ENCODE assay signal across 18 cellular contexts in genomic region chr20:31549513-31549880, GRCh38. TPM values are rescaled to one million over a fixed set of nuclear protein-coding genes. Genes with fewer than 3 reads are reported as not detected.
DNase-seq lines count a peak whose midpoint lies in the region; ATAC-seq and TF ChIP-seq lines count a peak whose summit lies in the region.
"Had no signal": no experiment of that assay in that cellular context is flagged by ENCODE, and none has a peak within 500 bp of the region (broad histone marks: within the 10 kb centered on the region; RNA-seq: fewer than 3 reads in every experiment).

No MANE protein-coding gene starts in this region.

- H3K36me3 Mint-ChIP-seq in CD8-positive, alpha-beta T cell, result peaks cover 72% of the 10 kb centered on the region
- H3K36me3 Mint-ChIP-seq in activated naive CD8-positive, alpha-beta T cell, result peaks cover 2% of the 10 kb centered on the region

- CTCF ChIA-PET in CD8-positive, alpha-beta T cell (lab: Charles Lee), result interaction anchor here (4.0 to 9.5 kb wide), 2 partner anchors 11 to 63 kb away, joined by 34 to 60 read pairs; no protein-coding TSS in a partner anchor

- no peak for DNase-seq in CD8-positive, alpha-beta T cell
- DNase-seq in hepatocyte (ENCODE audit: low spot score) (peak; percentile 8), GM19240 (ENCODE audit: insufficient read length, low spot score) (no peak), sigmoid colon (no peak), NCI-H2196 treated with DMSO at 0.1 percent for 48 hours (lab: John Stamatoyannopoulos, UW; ENCODE audit: unreplicated experiment) (no peak)
- no peak for DNase-seq in effector memory CD4-positive, alpha-beta T cell
- DNase-seq: activated CD4-positive, alpha-beta T cell treated with anti-CD3 and anti-CD28 coated beads, Interleukin-2, amount 10 ng/mL, durations not matched to agents 7 days and 5 days; aorta; H7; KG1; left ventricle myocardium superior; NCI-H1092 treated with DMSO at 0.1 percent for 48 hours; NCI-H82; SK-N-SH; stimulated activated CD4-positive, alpha-beta T cell treated with anti-CD3 and anti-CD28 coated beads, Interleukin-2, amount 100 ng/mL, for 48 hours had no signal

- peaks cover 22% of the 10 kb centered on the region for H3K4me1 Mint-ChIP-seq in CD8-positive, alpha-beta T cell (ENCODE audit: low read depth)
- H3K4me1 Mint-ChIP-seq in activated naive CD8-positive, alpha-beta T cell (ENCODE audit: low read depth), result peaks cover 14% of the 10 kb centered on the region

- H3K4me1 ChIP-seq in BLaER1 (peaks cover 7% of the 10 kb centered on the region), hepatocyte (ENCODE audit: insufficient read depth) (peaks cover 17% of the 10 kb centered on the region), sigmoid colon (peaks cover 0 to 20% (median 13%) of the 10 kb centered on the region in 4 donors)
- H3K4me1 ChIP-seq in CD8-positive, alpha-beta T cell (ENCODE audit: insufficient read depth, low read length), result peaks cover 11% of the 10 kb centered on the region
- no peaks in the 10 kb centered on the region for H3K4me1 ChIP-seq in effector memory CD4-positive, alpha-beta T cell (ENCODE audit: control insufficient read depth, insufficient read depth, low read length, poor library complexity, severe bottlenecking)

- H3K9ac ChIP-seq in BLaER1, result no peak overlapping the region
- H3K9ac ChIP-seq: SK-N-SH had no signal

- no peak for TF ChIP-seq POLR2A in sigmoid colon (IDR thresholded peaks at IDR 0.05)

- H3K4me3 Mint-ChIP-seq in CD8-positive, alpha-beta T cell, result no peak overlapping the region
- peak overlapping the region; percentile 96 for H3K4me3 Mint-ChIP-seq in activated naive CD8-positive, alpha-beta T cell

- 0 out of 2 replicates have a peak overlapping the region, but pooled peaks have one; percentile 18 for H3K27ac ChIP-seq in BLaER1
- no peak overlapping the region for H3K27ac ChIP-seq in CD8-positive, alpha-beta T cell (ENCODE audit: low read depth, low read length)
- no peak overlapping the region for H3K27ac ChIP-seq in hepatocyte
- H3K27ac ChIP-seq in sigmoid colon, result no peak overlapping the region
- no peak overlapping the region for H3K27ac ChIP-seq in effector memory CD4-positive, alpha-beta T cell (ENCODE audit: insufficient read depth, low read length, poor library complexity, severe bottlenecking)

- POLR2A ChIA-PET in CD8-positive, alpha-beta T cell (lab: Charles Lee), result interaction anchor here (1.0 kb wide), 1 partner anchor 24 kb away, joined by 3 read pairs; no protein-coding TSS in a partner anchor

- WGBS in hepatocyte (ENCODE audit: low lambda C conversion rate, missing lambda C conversion rate), result 95% methylated on average over 5 of the region's 5 CpGs
- 87 to 94% methylated on average over 5 of the region's 5 CpGs for WGBS in sigmoid colon, 2 donors

- H3K4me2 ChIP-seq in BLaER1, result no peak overlapping the region
- H3K4me2 ChIP-seq in hepatocyte, result no peak overlapping the region

- no peaks in the 10 kb centered on the region for H4K20me1 ChIP-seq in BLaER1
- no peaks in the 10 kb centered on the region for H4K20me1 ChIP-seq in hepatocyte (ENCODE audit: insufficient read depth, poor library complexity, severe bottlenecking)

- H3K27me3 Mint-ChIP-seq in CD8-positive, alpha-beta T cell (ENCODE audit: low read depth), result no peaks in the 10 kb centered on the region
- H3K27me3 Mint-ChIP-seq in activated naive CD8-positive, alpha-beta T cell, result no peaks in the 10 kb centered on the region
- H3K27me3 Mint-ChIP-seq: activated CD4-positive, alpha-beta T cell treated with anti-CD3 and anti-CD28 coated beads, Interleukin-2, amount 10 ng/mL, durations not matched to agents 7 days and 5 days had no signal

- H3K9me3 Mint-ChIP-seq in CD8-positive, alpha-beta T cell, result no peaks in the 10 kb centered on the region
- H3K9me3 Mint-ChIP-seq in activated naive CD8-positive, alpha-beta T cell (ENCODE audit: low read depth), result no peaks in the 10 kb centered on the region
- H3K9me3 Mint-ChIP-seq: activated CD4-positive, alpha-beta T cell treated with anti-CD3 and anti-CD28 coated beads, Interleukin-2, amount 10 ng/mL, durations not matched to agents 7 days and 5 days had no signal

- intact Hi-C loops in CD8-positive, alpha-beta T cell (cut with DNase I, micrococcal nuclease), result no loop called here
- intact Hi-C loops in sigmoid colon (cut with DNase I), result no loop called here

- H3K9me3 ChIP-seq in BLaER1 (no peaks in the 10 kb centered on the region), hepatocyte (ENCODE audit: low read depth) (no peaks in the 10 kb centered on the region), sigmoid colon (no peaks in the 10 kb centered on the region)
- no peaks in the 10 kb centered on the region for H3K9me3 ChIP-seq in CD8-positive, alpha-beta T cell (ENCODE audit: low read length)
- no peaks in the 10 kb centered on the region for H3K9me3 ChIP-seq in effector memory CD4-positive, alpha-beta T cell (ENCODE audit: control insufficient read depth, low read length)
- H3K9me3 ChIP-seq: SK-N-SH had no signal

- no peaks in the 10 kb centered on the region for H3K27me3 ChIP-seq in BLaER1
- no peaks in the 10 kb centered on the region for H3K27me3 ChIP-seq in CD8-positive, alpha-beta T cell (ENCODE audit: insufficient read depth, low read length)
- H3K27me3 ChIP-seq in hepatocyte, result no peaks in the 10 kb centered on the region
- no peaks in the 10 kb centered on the region for H3K27me3 ChIP-seq in sigmoid colon
- no peaks in the 10 kb centered on the region for H3K27me3 ChIP-seq in effector memory CD4-positive, alpha-beta T cell (replicated peaks; ENCODE audit: control insufficient read depth, insufficient read depth, low read length, poor library complexity, severe bottlenecking)

- no peak overlapping the region for H2AFZ ChIP-seq in hepatocyte

- ATAC-seq in CD8-positive, alpha-beta T cell, result no peak
- ATAC-seq: left ventricle myocardium superior, Panc1 had no signal

- no peak overlapping the region for H3K4me3 ChIP-seq in BLaER1
- H3K4me3 ChIP-seq in CD8-positive, alpha-beta T cell (ENCODE audit: low read depth, low read length), result no peak overlapping the region
- no peak overlapping the region for H3K4me3 ChIP-seq in hepatocyte
- no peak overlapping the region for H3K4me3 ChIP-seq in sigmoid colon
- H3K4me3 ChIP-seq in effector memory CD4-positive, alpha-beta T cell (ENCODE audit: insufficient read depth, low read depth, low read length, poor library complexity, severe bottlenecking), result no peak overlapping the region

- no peaks in the 10 kb centered on the region for H3K9me2 ChIP-seq in hepatocyte (replicated peaks; ENCODE audit: insufficient read depth)
- H3K9me2 ChIP-seq: SK-N-SH had no signal

- peaks cover 97% of the 10 kb centered on the region for H3K36me3 ChIP-seq in BLaER1
- peaks cover 28% of the 10 kb centered on the region for H3K36me3 ChIP-seq in CD8-positive, alpha-beta T cell (ENCODE audit: insufficient read depth, low read length)
- no peaks in the 10 kb centered on the region for H3K36me3 ChIP-seq in hepatocyte (replicated peaks; ENCODE audit: insufficient read depth, low read depth)
- H3K36me3 ChIP-seq in sigmoid colon, result peaks cover 8 to 73% (median 29%) of the 10 kb centered on the region in 4 donors
- H3K36me3 ChIP-seq in effector memory CD4-positive, alpha-beta T cell (ENCODE audit: control insufficient read depth, insufficient read depth, low read length), result peaks cover 53% of the 10 kb centered on the region

- TF ChIP-seq CTCF in CD8-positive, alpha-beta T cell (IDR thresholded peaks at IDR 0.05), result no peak
- TF ChIP-seq CTCF in hepatocyte (IDR thresholded peaks at IDR 0.05; ENCODE audit: poor library complexity) (no peak), sigmoid colon (IDR thresholded peaks at IDR 0.05) (no peak)

- peak overlapping the region; percentile 45 for H3K27ac Mint-ChIP-seq in CD8-positive, alpha-beta T cell
- peak overlapping the region; percentile 97 for H3K27ac Mint-ChIP-seq in activated naive CD8-positive, alpha-beta T cell
- H3K27ac Mint-ChIP-seq: activated CD4-positive, alpha-beta T cell treated with anti-CD3 and anti-CD28 coated beads, Interleukin-2, amount 10 ng/mL, durations not matched to agents 7 days and 5 days had no signal

- peaks cover 38% of the 10 kb centered on the region for H3K79me2 ChIP-seq in hepatocyte

- TF ChIP-seq EP300 in sigmoid colon (IDR thresholded peaks at IDR 0.05), result no peak

RNA-seq across cellular contexts. Expression of gene HM13, which starts 35.3 kb away (rescaled TPM):
- total RNA-seq in CD8-positive, alpha-beta T cell, result 100 to 1,000 TPM; 106 to 107 TPM
- 219 and 228 TPM in 2 replicates for total RNA-seq in hepatocyte
- polyA plus RNA-seq in hepatocyte, result 460 and 461 TPM in 2 replicates
- 10 to 100 TPM; 34.8 to 64.3 (median 38.4) TPM for total RNA-seq in sigmoid colon
- polyA plus RNA-seq in sigmoid colon, result 100 to 1,000 TPM in 2 of 3 donors, 10 to 100 TPM in 1; 62.5 to 304 (median 188) TPM

RNA-seq across cellular contexts. Expression of gene ID1, which starts 55.6 kb away (rescaled TPM):
- total RNA-seq in CD8-positive, alpha-beta T cell, result 10 to 100 TPM in 1 of 2 experiments, 1 to 10 TPM in 1; 8.1 to 11.0 TPM
- total RNA-seq in hepatocyte (616 and 651 TPM in 2 replicates), sigmoid colon (100 to 1,000 TPM; 111 to 230 (median 147) TPM)
- polyA plus RNA-seq in hepatocyte (310 and 388 TPM in 2 replicates), sigmoid colon (100 to 1,000 TPM; 329 to 368 (median 342) TPM)

Comparison
In these comparisons a context has a peak if more than half of its experiments do, and no peak if none do; other contexts are left out.
1. RNA of gene ID1, which starts 55.6 kb away (total RNA-seq): 616 to 651 TPM in hepatocyte and 111 to 230 TPM in sigmoid colon; 8.1 to 11.0 TPM in CD8-positive, alpha-beta T cell; every median in the first group is over 4 times any median in the second.